ENCODE assay signal across 8 cellular contexts in genomic region chr6:138692058-138692977, GRCh38.
DNase-seq lines count a peak whose midpoint lies in the region; ATAC-seq and TF ChIP-seq lines count a peak whose summit lies in the region.

No MANE protein-coding gene starts in this region.

- H3K36me3 ChIP-seq in CD4-positive, alpha-beta memory T cell (ENCODE audit: insufficient read depth, low read length) = no peaks in the 10 kb centered on the region
- H3K36me3 ChIP-seq in Panc1 (ENCODE audit: control insufficient read depth, insufficient read depth, low read length) (no peaks in the 10 kb centered on the region), gastroesophageal sphincter (no peaks in the 10 kb centered on the region), neuron (ENCODE audit: insufficient read depth, low read length) (no peaks in the 10 kb centered on the region), upper lobe of right lung (no peaks in the 10 kb centered on the region)

- H3K4me1 ChIP-seq in CD4-positive, alpha-beta memory T cell (ENCODE audit: insufficient read depth, low read length) = peaks cover 6% of the 10 kb centered on the region
- H3K4me1 ChIP-seq in Panc1 (ENCODE audit: control insufficient read depth, insufficient read depth, low read length) (peaks cover 11% of the 10 kb centered on the region), gastroesophageal sphincter (peaks cover 0 to 24% (median 0%) of the 10 kb centered on the region in 3 donors), neuron (ENCODE audit: insufficient read depth, low read length) (peaks cover 4% of the 10 kb centered on the region), upper lobe of right lung (no peaks in the 10 kb centered on the region)

- ATAC-seq in GM19372 (IDR thresholded peaks at IDR 0.05; ENCODE audit: low read depth, unreplicated experiment) (peak; percentile 61), HG03442 (IDR thresholded peaks at IDR 0.05; ENCODE audit: unreplicated experiment) (peak; percentile 68), Panc1 (peak; percentile 75), gastroesophageal sphincter (peak; percentile 78), upper lobe of right lung (peak; percentile 87)

- no peaks in the 10 kb centered on the region for H3K9me3 ChIP-seq in CD4-positive, alpha-beta memory T cell (ENCODE audit: control insufficient read depth in 1 of 2, low read length in 2 of 2)
- no peaks in the 10 kb centered on the region for H3K9me3 ChIP-seq in Panc1 (ENCODE audit: control insufficient read depth, insufficient read depth, low read depth, low read length)
- H3K9me3 ChIP-seq in gastroesophageal sphincter = no peaks in the 10 kb centered on the region
- H3K9me3 ChIP-seq in neuron (ENCODE audit: low read length) = no peaks in the 10 kb centered on the region
- no peaks in the 10 kb centered on the region for H3K9me3 ChIP-seq in upper lobe of right lung

- peak overlapping the region; percentile 98 for H2AFZ ChIP-seq in neuron (ENCODE audit: low read depth, low read length)

- intact Hi-C loops in CD4-positive, alpha-beta memory T cell (cut with micrococcal nuclease) = loop anchor here (1.0 to 5.0 kb wide), 2 partner anchors 74 to 100 kb away; no protein-coding TSS in a partner anchor
- intact Hi-C loops in Panc1 (cut with micrococcal nuclease; ENCODE audit: unreplicated experiment) = no loop called here
- intact Hi-C loops in upper lobe of right lung (cut with DNase I) = no loop called here

- WGBS in gastroesophageal sphincter (ENCODE audit: low coverage in 1 of 2), 2 donors = 0% methylated on average over 6 of the region's 103 CpGs; no CpG with 5 or more reads in 1 of the 2 donors

- TF ChIP-seq EP300 in gastroesophageal sphincter (IDR thresholded peaks at IDR 0.05) = no peak

- peaks cover 6% of the 10 kb centered on the region for H3K27me3 ChIP-seq in CD4-positive, alpha-beta memory T cell (ENCODE audit: insufficient read depth, low read length)
- H3K27me3 ChIP-seq in Panc1 (ENCODE audit: control insufficient read depth, insufficient read depth, low read length) (no peaks in the 10 kb centered on the region), gastroesophageal sphincter (no peaks in the 10 kb centered on the region), neuron (ENCODE audit: insufficient read depth, low read length) (no peaks in the 10 kb centered on the region), upper lobe of right lung (no peaks in the 10 kb centered on the region)

- DNase-seq in CD4-positive, alpha-beta memory T cell = peak; percentile 35 to 65 (median 37)
- DNase-seq in Panc1 (ENCODE audit: low read depth, low spot score) (no peak), upper lobe of right lung (peak; percentile 91)
- peak; percentile 60 for DNase-seq in activated naive CD4-positive, alpha-beta T cell treated with Interleukin-2 at 50 U/mL for 16 hours

- POLR2A ChIA-PET in CD4-positive, alpha-beta memory T cell (lab: Charles Lee; ENCODE audit: partially characterized antibody) = interaction anchor here (1.3 to 1.6 kb wide), 2 partner anchors 73 to 81 kb away, joined by 3 to 5 read pairs; partner anchors contain the start of gene CCDC28A
- POLR2A ChIA-PET in Panc1 (lab: Charles Lee) = no interaction called here

- peak overlapping the region in 1 of 2 donors; percentile 24 for H3K4me3 ChIP-seq in CD4-positive, alpha-beta memory T cell (ENCODE audit: low read length in 2 of 2)
- H3K4me3 ChIP-seq in Panc1 (ENCODE audit: low read depth in 2 of 2, low read length in 2 of 2) (peak overlapping the region; percentile 69 to 87), gastroesophageal sphincter (peak overlapping the region; percentile 37 to 88), neuron (ENCODE audit: low read length) (peak overlapping the region; percentile 77), upper lobe of right lung (peak overlapping the region; percentile 69)

- H3K36me3 Mint-ChIP-seq in CD4-positive, alpha-beta memory T cell = peaks cover 0 to 2% of the 10 kb centered on the region in 2 donors

- TF ChIP-seq CTCF in Panc1 (IDR thresholded peaks at IDR 0.05) (peak; percentile 98), gastroesophageal sphincter (IDR thresholded peaks at IDR 0.05) (peak; percentile 60 to 90 (median 73)), upper lobe of right lung (IDR thresholded peaks at IDR 0.05) (peak; percentile 85)

- no peak for TF ChIP-seq POLR2A in gastroesophageal sphincter (IDR thresholded peaks at IDR 0.05)

- H3K27me3 Mint-ChIP-seq in CD4-positive, alpha-beta memory T cell = peaks cover 13 to 15% of the 10 kb centered on the region in 2 donors

- H3K9me3 Mint-ChIP-seq in CD4-positive, alpha-beta memory T cell = no peaks in the 10 kb centered on the region

- no TSS peak for BruUV-seq in Panc1 (replicated peaks; lab: Mats Ljungman, UMichigan)

- CTCF ChIA-PET in CD4-positive, alpha-beta memory T cell (lab: Charles Lee; ENCODE audit: partially characterized antibody) = interaction anchor here (0.6 to 2.3 kb wide), 13 partner anchors 9 to 672 kb away, joined by 3 to 11 read pairs (median 3); partner anchors contain the start of gene CCDC28A
- CTCF ChIA-PET in Panc1 (lab: Charles Lee) = interaction anchor here (1.0 to 1.1 kb wide), 2 partner anchors 74 to 107 kb away, joined by 3 read pairs; no protein-coding TSS in a partner anchor

- in situ Hi-C loops in Panc1 (cut with HindIII; ENCODE audit: low pct_unique_long_range_greater_than_20kb, low sequenced_read_pairs) = no loop called here

- peak overlapping the region in 3 of 7 donors; percentile 12 to 72 (median 32) for H3K27ac Mint-ChIP-seq in CD4-positive, alpha-beta memory T cell

- peak overlapping the region; percentile 77 to 87 (median 84) for H3K4me3 Mint-ChIP-seq in CD4-positive, alpha-beta memory T cell

- H3K4me1 Mint-ChIP-seq in CD4-positive, alpha-beta memory T cell = peaks cover 3 to 15% (median 8%) of the 10 kb centered on the region in 4 donors

- no peak overlapping the region for H3K27ac ChIP-seq in CD4-positive, alpha-beta memory T cell (ENCODE audit: low read depth, low read length)
- H3K27ac ChIP-seq in Panc1 (ENCODE audit: low read length) (peak overlapping the region; percentile 89), gastroesophageal sphincter (peak overlapping the region in 3 of 4 donors; percentile 75 to 82 (median 82)), upper lobe of right lung (peak overlapping the region; percentile 72)
